Comparison of ENCODE assay signal across 2 cellular contexts in the genomic region with DNA sequence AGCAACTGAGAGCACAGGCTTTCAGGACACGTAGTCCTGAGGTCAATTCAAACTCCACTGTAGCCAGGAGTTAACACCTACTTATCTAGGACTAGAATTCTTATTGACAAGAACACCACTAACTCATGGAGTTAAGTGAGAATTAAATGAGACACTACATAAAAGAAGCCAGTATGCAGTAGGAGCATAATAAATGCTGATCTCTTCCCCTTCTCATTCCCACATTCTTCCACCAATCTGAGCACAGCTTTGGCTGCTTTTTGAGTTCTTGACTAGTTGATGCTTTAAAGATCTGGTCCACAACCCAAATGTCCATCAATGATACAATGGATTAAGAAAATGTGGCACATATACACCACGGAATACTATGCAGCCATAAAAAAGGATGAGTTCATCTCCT.
TF ChIP-seq lines count a peak whose summit lies in the region.

No MANE protein-coding gene starts in this region.

TF ChIP-seq in HEK293, 187 proteins besides CTCF, POLR2A, EP300 and RAD21 (continued from another document):
- TF ChIP-seq, protein P1, sequence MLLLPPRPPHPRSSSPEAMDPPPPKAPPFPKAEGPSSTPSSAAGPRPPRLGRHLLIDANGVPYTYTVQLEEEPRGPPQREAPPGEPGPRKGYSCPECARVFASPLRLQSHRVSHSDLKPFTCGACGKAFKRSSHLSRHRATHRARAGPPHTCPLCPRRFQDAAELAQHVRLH (tag by site-specific recombination; IDR thresholded peaks at IDR 0.05): 0 out of 2 replicates have a peak, but pooled peaks have one; percentile 45
TF ChIP-seq in HEK293: peak in this region for 2.

TF ChIP-seq in K562, 482 proteins besides CTCF, POLR2A, EP300 and RAD21 (continued from another document):
- 0 out of 2 replicates have a peak, but pooled peaks have one; percentile 23 for TF ChIP-seq BCOR (IDR thresholded peaks at IDR 0.05)
- TF ChIP-seq ZNF146 (CRISPR knock-in tag; IDR thresholded peaks at IDR 0.05; ENCODE audit: unreplicated experiment): peak; percentile 50
- no peak for TF ChIP-seq TAF9B (IDR thresholded peaks at IDR 0.05; ENCODE audit: partially characterized antibody)
- TF ChIP-seq FOXM1 (IDR thresholded peaks at IDR 0.05; ENCODE audit: low read depth): no peak
- no peak for TF ChIP-seq FOXM1 (CRISPR knock-in tag; IDR thresholded peaks at IDR 0.05; ENCODE audit: low read depth)
- no peak for TF ChIP-seq SRSF7 (optimal IDR thresholded peaks at IDR 0.05; ENCODE audit: low read depth, low read length)
- no peak for TF ChIP-seq NCOA2 (IDR thresholded peaks at IDR 0.05; ENCODE audit: partially characterized antibody in 2 of 2)
TF ChIP-seq in K562: peak in this region for 3.
